In genomic region chr6:111764238-111765182, GRCh38 we compare ENCODE assay signal across 8 cellular contexts.
DNase-seq lines count a peak whose midpoint lies in the region; ATAC-seq and TF ChIP-seq lines count a peak whose summit lies in the region.

No MANE protein-coding gene starts in this region.

- H4K20me1 ChIP-seq in Karpas-422 (ENCODE audit: insufficient read depth, low read depth, low read length) (no peaks in the 10 kb centered on the region), osteoblast (ENCODE audit: insufficient read depth, low read length) (no peaks in the 10 kb centered on the region)

- peaks cover 51% of the 10 kb centered on the region for H3K36me3 Mint-ChIP-seq in activated naive CD4-positive, alpha-beta T cell treated with anti-CD3 and anti-CD28 coated beads, Interleukin-2, amount 50 U/mL, for 24 hours

- no peaks in the 10 kb centered on the region for H3K27me3 Mint-ChIP-seq in activated naive CD4-positive, alpha-beta T cell treated with anti-CD3 and anti-CD28 coated beads, Interleukin-2, amount 50 U/mL, for 24 hours

- H3K4me2 ChIP-seq in Karpas-422 (ENCODE audit: low read depth, low read length, poor library complexity, severe bottlenecking) (peak overlapping the region; percentile 71), osteoblast (ENCODE audit: insufficient read depth, low read length) (no peak overlapping the region)

- H3K9me3 Mint-ChIP-seq in activated naive CD4-positive, alpha-beta T cell treated with anti-CD3 and anti-CD28 coated beads, Interleukin-2, amount 50 U/mL, for 24 hours = peaks cover 4% of the 10 kb centered on the region

- no peaks in the 10 kb centered on the region for H3K27me3 ChIP-seq in Karpas-422 (ENCODE audit: low read length)
- H3K27me3 ChIP-seq in osteoblast (ENCODE audit: insufficient read depth, low read length) = no peaks in the 10 kb centered on the region
- no peaks in the 10 kb centered on the region for H3K27me3 ChIP-seq in tibial artery

- H3K27ac ChIP-seq in Karpas-422 (ENCODE audit: low read length) (peak overlapping the region; percentile 96), osteoblast (ENCODE audit: low read depth, low read length) (peak overlapping the region; percentile 54), tibial artery (no peak overlapping the region)

- peak overlapping the region; percentile 86 for H3K4me3 Mint-ChIP-seq in activated naive CD4-positive, alpha-beta T cell treated with anti-CD3 and anti-CD28 coated beads, Interleukin-2, amount 50 U/mL, for 24 hours

- H3K36me3 ChIP-seq in Karpas-422 (ENCODE audit: insufficient read depth, low read length) (no peaks in the 10 kb centered on the region), osteoblast (ENCODE audit: insufficient read depth, low read length) (no peaks in the 10 kb centered on the region), tibial artery (no peaks in the 10 kb centered on the region)

- peak overlapping the region; percentile 67 for H3K9ac ChIP-seq in Karpas-422 (ENCODE audit: low read length)

- no peaks in the 10 kb centered on the region for H3K9me2 ChIP-seq in Karpas-422 (replicated peaks; ENCODE audit: insufficient read depth, low read length)

- H3K9me3 ChIP-seq in Karpas-422 (ENCODE audit: low read length) (no peaks in the 10 kb centered on the region), osteoblast (ENCODE audit: low read depth, low read length) (no peaks in the 10 kb centered on the region), tibial artery (no peaks in the 10 kb centered on the region)

- DNase-seq in GM12864 (ENCODE audit: low read depth) (peak; percentile 31), Karpas-422 (peak; percentile 92), osteoblast (ENCODE audit: insufficient read length, low spot score, missing footprints) (no peak), NCI-H1092 treated with DMSO at 0.1 percent for 48 hours (lab: John Stamatoyannopoulos, UW) (no peak), tibial artery (no peak), HK-2 (ENCODE audit: unreplicated experiment) (no peak)

- TF ChIP-seq CTCF in GM12864 (IDR thresholded peaks at IDR 0.05; ENCODE audit: low read depth, low read length, missing control alignments) = no peak
- no peak for TF ChIP-seq CTCF in osteoblast (IDR thresholded peaks at IDR 0.05; ENCODE audit: extremely low read depth, low read depth, low read length)
- no peak for TF ChIP-seq CTCF in tibial artery (IDR thresholded peaks at IDR 0.05)

- peak; percentile 77 for ATAC-seq in GM21576 (IDR thresholded peaks at IDR 0.05; ENCODE audit: unreplicated experiment)

- no peak overlapping the region for H3K4me3 ChIP-seq in GM12864 (ENCODE audit: low read depth, low read length)
- peak overlapping the region; percentile 53 for H3K4me3 ChIP-seq in Karpas-422 (ENCODE audit: low read length)
- H3K4me3 ChIP-seq in osteoblast (ENCODE audit: insufficient read depth, low read length) = no peak overlapping the region
- H3K4me3 ChIP-seq in tibial artery = no peak overlapping the region

- H3K4me1 Mint-ChIP-seq in activated naive CD4-positive, alpha-beta T cell treated with anti-CD3 and anti-CD28 coated beads, Interleukin-2, amount 50 U/mL, for 24 hours = peaks cover 100% of the 10 kb centered on the region

- intact Hi-C loops in tibial artery (cut with DNase I; ENCODE audit: low total_unique reads) = no loop called here

- H3K79me2 ChIP-seq in Karpas-422 (ENCODE audit: low read length) (peaks cover 79% of the 10 kb centered on the region), osteoblast (ENCODE audit: insufficient read depth, low read length) (peaks cover 57% of the 10 kb centered on the region)

- H3K4me1 ChIP-seq in Karpas-422 (ENCODE audit: low read length) (peaks cover 100% of the 10 kb centered on the region), osteoblast (ENCODE audit: insufficient read depth, low read length) (peaks cover 52% of the 10 kb centered on the region), tibial artery (peaks cover 0 to 20% (median 10%) of the 10 kb centered on the region in 4 donors)

- H2AFZ ChIP-seq in Karpas-422 (ENCODE audit: low read length) (no peak overlapping the region), osteoblast (ENCODE audit: low read length) (no peak overlapping the region)

- peak overlapping the region; percentile 100 for H3K27ac Mint-ChIP-seq in activated naive CD4-positive, alpha-beta T cell treated with anti-CD3 and anti-CD28 coated beads, Interleukin-2, amount 50 U/mL, for 24 hours

Comparison
In these comparisons a context has a peak if more than half of its experiments do, and no peak if none do; other contexts are left out.
1. DNase-seq: peak in GM12864 (single experiment) and Karpas-422 (single experiment); none in osteoblast (single experiment), NCI-H1092 treated with DMSO at 0.1 percent for 48 hours (single experiment), tibial artery (0 of 2) and HK-2 (single experiment).
2. H3K27ac ChIP-seq: peak in Karpas-422 (single experiment) and osteoblast (single experiment); none in tibial artery (0 of 2).